In genomic region chr2:33412920-33413319, GRCh38 we compare ENCODE assay signal across 8 cellular contexts.
A peak's percentile ranks its signal among the peaks of the same experiment; 100 is the strongest.
DNase-seq lines count a peak whose midpoint lies in the region; ATAC-seq and TF ChIP-seq lines count a peak whose summit lies in the region.

No MANE protein-coding gene starts in this region.

- H3K9me3 Mint-ChIP-seq in neural crest cell = peaks cover 5% of the 10 kb centered on the region

- H3K36me3 Mint-ChIP-seq in neural crest cell (ENCODE audit: low read depth) = peaks cover 3% of the 10 kb centered on the region

- H3K4me3 Mint-ChIP-seq in neural crest cell = no peak overlapping the region

- DNase-seq in GDM1 (lab: John Stamatoyannopoulos, UW) (peak; percentile 4), MV-4-11 (lab: John Stamatoyannopoulos, UW) (peak; percentile 39), dermis microvascular lymphatic vessel endothelial cell (ENCODE audit: low read depth in 2 of 2) (peak; percentile 83 to 87), neural crest cell (ENCODE audit: low read depth, low spot score) (no peak), NCI-H1436 (lab: John Stamatoyannopoulos, UW) (no peak), RPMI8226 (no peak)
- DNase-seq in central memory CD4-positive, alpha-beta T cell = no peak

- no peaks in the 10 kb centered on the region for H3K4me1 Mint-ChIP-seq in neural crest cell

- no peak overlapping the region for H3K27ac Mint-ChIP-seq in neural crest cell (ENCODE audit: unreplicated experiment)

- no peak for ATAC-seq in HG02970 (IDR thresholded peaks at IDR 0.05; ENCODE audit: low FRiP score, unreplicated experiment)

- TF ChIP-seq CTCF in neural crest cell (conservative IDR thresholded peaks at IDR 0.05) = peak; percentile 26

- H3K27me3 Mint-ChIP-seq in neural crest cell (ENCODE audit: low read depth) = no peaks in the 10 kb centered on the region

Comparison
In these comparisons a context has a peak if more than half of its experiments do, and no peak if none do; other contexts are left out.
1. DNase-seq: peak in GDM1 (single experiment), MV-4-11 (single experiment) and dermis microvascular lymphatic vessel endothelial cell (2 of 2); none in neural crest cell (single experiment), NCI-H1436 (single experiment), central memory CD4-positive, alpha-beta T cell (single experiment) and RPMI8226 (single experiment).